Comparison of ENCODE assay signal across 9 cellular contexts in genomic region chr20:62704341-62704948, GRCh38. TPM values are rescaled to one million over a fixed set of nuclear protein-coding genes. Genes with fewer than 3 reads are reported as not detected.
A peak's percentile ranks its signal among the peaks of the same experiment; 100 is the strongest.
DNase-seq lines count a peak whose midpoint lies in the region; TF ChIP-seq lines count a peak whose summit lies in the region.
"Had no signal": no experiment of that assay in that cellular context is flagged by ENCODE, and none has a peak within 500 bp of the region (broad histone marks: within the 10 kb centered on the region; RNA-seq: fewer than 3 reads in every experiment).

No MANE protein-coding gene starts in this region.

- H3K36me3 ChIP-seq in ACC112 (ENCODE audit: insufficient read depth, low read length) = no peaks in the 10 kb centered on the region

- H3K79me2 ChIP-seq in ACC112 (ENCODE audit: control insufficient read depth, insufficient read depth, low read length, unreplicated experiment) = no peaks in the 10 kb centered on the region

- H2AFZ ChIP-seq in ACC112 (ENCODE audit: low read length, unreplicated experiment) = no peak overlapping the region

- intact Hi-C loops in cardiac septum (cut with DNase I) = no loop called here

- DNase-seq in LNCaP clone FGC (ENCODE audit: low read depth) (peak; percentile 55), SK-N-DZ (ENCODE audit: low spot score) (peak; percentile 60), cardiac septum (ENCODE audit: low spot score) (peak; percentile 89), superior temporal gyrus (ENCODE audit: extremely low spot score) (peak; percentile 40), middle frontal gyrus (ENCODE audit: extremely low spot score, low spot score) (no peak), GM13976 (ENCODE audit: low spot score) (no peak), NCI-H1930 (lab: John Stamatoyannopoulos, UW) (no peak)

- H3K27me3 ChIP-seq in ACC112 (ENCODE audit: insufficient read depth, low read length) = peaks cover 23% of the 10 kb centered on the region

- no peak for TF ChIP-seq CTCF in LNCaP clone FGC (IDR thresholded peaks at IDR 0.05; ENCODE audit: control insufficient read depth, extremely low read depth, insufficient read depth)
- no peak for TF ChIP-seq CTCF in GM13976 (IDR thresholded peaks at IDR 0.05; ENCODE audit: borderline replicate concordance, control extremely low read depth, extremely low read depth, insufficient read depth, missing control alignments)

- in situ Hi-C loops in GM13976 (cut with MboI; ENCODE audit: low sequenced_read_pairs, unreplicated experiment) = no loop called here

- H3K4me1 ChIP-seq in ACC112 (ENCODE audit: control insufficient read depth, insufficient read depth, low read length, unreplicated experiment) = peaks cover 23% of the 10 kb centered on the region

- H3K4me3 ChIP-seq in ACC112 (ENCODE audit: low read depth, low read length) (no peak overlapping the region), LNCaP clone FGC (ENCODE audit: low read depth, low read length) (no peak overlapping the region)

- peak overlapping the region; percentile 75 for H3K27ac ChIP-seq in ACC112 (ENCODE audit: low read depth, low read length)

RNA-seq across cellular contexts. Expression of gene NTSR1, which starts 4.2 kb away (rescaled TPM):
- 0.64 and 0.86 TPM in 2 replicates for polyA plus RNA-seq in SK-N-DZ (2014; cell fraction: cytosol; rRNA removed)
- polyA plus RNA-seq in SK-N-DZ (2014; cell fraction: nucleus; rRNA removed) = 1.0 and 1.5 TPM in 2 replicates
- total RNA-seq in cardiac septum = 0.08 TPM
- total RNA-seq: activated CD8-positive, alpha-beta memory T cell treated with anti-CD3 and anti-CD28 coated beads for 36 hours had no signal

Comparison
In these comparisons a context has a peak if more than half of its experiments do, and no peak if none do; other contexts are left out.
1. DNase-seq: peak in LNCaP clone FGC (single experiment), SK-N-DZ (single experiment), cardiac septum (single experiment) and superior temporal gyrus (single experiment); none in middle frontal gyrus (single experiment), GM13976 (single experiment) and NCI-H1930 (0 of 2).